9 cellular contexts compared by ENCODE assay signal in genomic region chr4:84529169-84529751, GRCh38. TPM values are rescaled to one million over a fixed set of nuclear protein-coding genes. Genes with fewer than 3 reads are reported as not detected.
DNase-seq lines count a peak whose midpoint lies in the region; ATAC-seq and TF ChIP-seq lines count a peak whose summit lies in the region.
"Had no signal": no experiment of that assay in that cellular context is flagged by ENCODE, and none has a peak within 500 bp of the region (broad histone marks: within the 10 kb centered on the region; RNA-seq: fewer than 3 reads in every experiment).

No MANE protein-coding gene starts in this region.

- POLR2A ChIA-PET in CD8-positive, alpha-beta T cell (lab: Charles Lee) = no interaction called here

- peak; percentile 69 for TF ChIP-seq CTCF in CD8-positive, alpha-beta T cell (IDR thresholded peaks at IDR 0.05)

- no peak overlapping the region for H3K4me3 Mint-ChIP-seq in CD8-positive, alpha-beta T cell

- no peaks in the 10 kb centered on the region for H3K9me3 ChIP-seq in CD8-positive, alpha-beta T cell (ENCODE audit: low read length)

- H3K27ac Mint-ChIP-seq in CD8-positive, alpha-beta T cell = no peak overlapping the region

- ATAC-seq in CD8-positive, alpha-beta T cell = no peak
- ATAC-seq in GM19372 (IDR thresholded peaks at IDR 0.05; ENCODE audit: low read depth, unreplicated experiment) = peak; percentile 45
- no peak for ATAC-seq in GM19023 (IDR thresholded peaks at IDR 0.05; ENCODE audit: unreplicated experiment)
- no peak for ATAC-seq in GM18858 (IDR thresholded peaks at IDR 0.05; ENCODE audit: unreplicated experiment)

- no peaks in the 10 kb centered on the region for H3K27me3 ChIP-seq in CD8-positive, alpha-beta T cell (ENCODE audit: insufficient read depth, low read length)

- H3K27me3 Mint-ChIP-seq in CD8-positive, alpha-beta T cell (ENCODE audit: low read depth) = peaks cover 27% of the 10 kb centered on the region

- no peaks in the 10 kb centered on the region for H3K36me3 ChIP-seq in CD8-positive, alpha-beta T cell (ENCODE audit: insufficient read depth, low read length)

- CTCF ChIA-PET in CD8-positive, alpha-beta T cell (lab: Charles Lee) = interaction anchor here (0.8 to 3.7 kb wide), 4 partner anchors 12 to 884 kb away, joined by 3 to 20 read pairs (median 4); no protein-coding TSS in a partner anchor

- no peak overlapping the region for H3K27ac ChIP-seq in CD8-positive, alpha-beta T cell (ENCODE audit: low read depth, low read length)

- intact Hi-C loops in CD8-positive, alpha-beta T cell (cut with DNase I, micrococcal nuclease) = loop anchor here in 1 of 2 experiments (2.0 kb wide), 1 partner anchor 884 kb away; no protein-coding TSS in a partner anchor

- H3K4me1 Mint-ChIP-seq in CD8-positive, alpha-beta T cell (ENCODE audit: low read depth) = no peaks in the 10 kb centered on the region

- no peaks in the 10 kb centered on the region for H3K4me1 ChIP-seq in CD8-positive, alpha-beta T cell (ENCODE audit: insufficient read depth, low read length)

- H3K9me3 Mint-ChIP-seq in CD8-positive, alpha-beta T cell = peaks cover 5% of the 10 kb centered on the region

- DNase-seq in CD8-positive, alpha-beta T cell = no peak
- DNase-seq in NCI-H460 (ENCODE audit: extremely low read depth, low read depth) = peak; percentile 30
- peak; percentile 50 for DNase-seq in dermis blood vessel endothelial cell
- DNase-seq in pons (ENCODE audit: low spot score) = peak; percentile 48
- no peak for DNase-seq in stimulated activated CD4-positive, alpha-beta T cell treated with anti-CD3 and anti-CD28 coated beads, Interleukin-12 subunit alpha, Interleukin-12 subunit beta, amount 100 ng/mL, for 4 hours

- H3K4me3 ChIP-seq in CD8-positive, alpha-beta T cell (ENCODE audit: low read depth, low read length) = no peak overlapping the region
- H3K4me3 ChIP-seq: lung had no signal

- no peaks in the 10 kb centered on the region for H3K36me3 Mint-ChIP-seq in CD8-positive, alpha-beta T cell

RNA-seq across cellular contexts. Expression of gene NKX6-1, which starts 30.2 kb away (rescaled TPM):
- not detected for total RNA-seq in CD8-positive, alpha-beta T cell
- total RNA-seq in NCI-H460 (2014; rRNA removed; shearing (Covaris generic)) = 0.97 and 2.0 TPM in 2 replicates
- polyA plus RNA-seq in NCI-H460 (2014; cell fraction: nucleus; rRNA removed) = 0.48 and 2.5 TPM in 2 replicates
- not detected in 2 replicates for total RNA-seq in dermis blood vessel endothelial cell

RNA-seq across cellular contexts. Expression of gene CDS1, which starts 53.7 kb away (rescaled TPM):
- under 1 TPM; 0.68 to 0.97 TPM for total RNA-seq in CD8-positive, alpha-beta T cell
- total RNA-seq in NCI-H460 (2014; rRNA removed; shearing (Covaris generic)) = 0.32 TPM in 2 replicates
- polyA plus RNA-seq in NCI-H460 (2014; cell fraction: nucleus; rRNA removed) = 0.07 and 0.22 TPM in 2 replicates
- total RNA-seq in dermis blood vessel endothelial cell = 0.05 TPM in 1 of 2 replicates, not detected in the other

Comparison
In these comparisons a context has a peak if more than half of its experiments do, and no peak if none do; other contexts are left out.
1. DNase-seq: peak in NCI-H460 (single experiment), dermis blood vessel endothelial cell (single experiment) and pons (single experiment); none in CD8-positive, alpha-beta T cell (0 of 7) and stimulated activated CD4-positive, alpha-beta T cell treated with anti-CD3 and anti-CD28 coated beads, Interleukin-12 subunit alpha, Interleukin-12 subunit beta, amount 100 ng/mL, for 4 hours (single experiment).